16 cellular contexts compared by ENCODE assay signal in the genomic region with DNA sequence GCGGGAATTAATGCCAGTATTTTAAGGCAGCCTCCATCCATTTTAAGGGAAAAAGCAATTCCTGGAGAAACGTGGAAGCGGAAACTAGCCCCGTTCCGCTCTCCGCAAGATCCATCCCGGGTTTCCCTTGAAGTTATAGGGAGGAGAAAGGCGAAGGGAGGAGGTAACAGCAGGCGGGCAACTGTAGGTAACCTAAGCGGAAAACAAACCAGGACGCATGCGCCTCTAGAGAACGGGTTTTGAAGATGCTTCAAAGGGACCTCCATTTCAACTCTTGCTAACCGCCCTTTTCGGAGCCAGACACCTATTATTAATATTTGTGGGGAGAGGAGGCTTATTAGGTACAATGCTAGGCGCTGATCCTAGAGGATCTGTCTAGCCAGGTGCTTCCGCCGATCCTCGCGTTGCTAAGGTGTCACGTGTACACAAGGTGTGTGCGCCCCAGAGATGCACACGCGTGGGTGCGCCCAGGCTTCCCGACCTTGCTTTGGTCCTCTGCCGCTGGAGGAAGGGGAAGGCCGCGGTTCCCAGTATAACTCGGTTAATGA. TPM values are rescaled to one million over a fixed set of nuclear protein-coding genes. Genes with fewer than 3 reads are reported as not detected.
A peak's percentile ranks its signal among the peaks of the same experiment; 100 is the strongest.
DNase-seq lines count a peak whose midpoint lies in the region; ATAC-seq and TF ChIP-seq lines count a peak whose summit lies in the region.
"Had no signal": no experiment of that assay in that cellular context is flagged by ENCODE, and none has a peak within 500 bp of the region (broad histone marks: within the 10 kb centered on the region; RNA-seq: fewer than 3 reads in every experiment).

No MANE protein-coding gene starts in this region.

- peaks cover 34% of the 10 kb centered on the region for H3K27me3 ChIP-seq in gastroesophageal sphincter
- peaks cover 93% of the 10 kb centered on the region for H3K27me3 ChIP-seq in adrenal gland

- peak; percentile 25 for ATAC-seq in gastroesophageal sphincter
- no peak for ATAC-seq in GM21423 (IDR thresholded peaks at IDR 0.05; ENCODE audit: unreplicated experiment)
- ATAC-seq: activated T-helper 17 cell treated with anti-CD3 and anti-CD28 coated beads, Interleukin-2, amount 50 U/mL, for 72 hours had no signal

- H3K4me1 ChIP-seq in gastroesophageal sphincter: peaks cover 0 to 83% (median 12%) of the 10 kb centered on the region in 3 donors
- H3K4me1 ChIP-seq in adrenal gland (replicated peaks in 1 of 2): no peaks in the 10 kb centered on the region

- H3K27me3 Mint-ChIP-seq in neural crest cell (ENCODE audit: low read depth): peaks cover 99% of the 10 kb centered on the region

- TF ChIP-seq EP300 in gastroesophageal sphincter (IDR thresholded peaks at IDR 0.05): no peak

- H3K36me3 Mint-ChIP-seq in neural crest cell (ENCODE audit: low read depth): no peaks in the 10 kb centered on the region
- H3K36me3 Mint-ChIP-seq: brain had no signal

- H3K4me1 Mint-ChIP-seq in neural crest cell: no peaks in the 10 kb centered on the region
- H3K4me1 Mint-ChIP-seq: activated CD4-positive, alpha-beta T cell treated with anti-CD3 and anti-CD28 coated beads, Interleukin-2, amount 10 ng/mL, durations not matched to agents 24 days and 14 days had no signal

- TF ChIP-seq POLR2A in gastroesophageal sphincter (IDR thresholded peaks at IDR 0.05) (no peak), adrenal gland (IDR thresholded peaks at IDR 0.05) (no peak)

- peak overlapping the region; percentile 11 to 67 for H3K4me3 ChIP-seq in gastroesophageal sphincter
- no peak overlapping the region for H3K4me3 ChIP-seq in adrenal gland
- H3K4me3 ChIP-seq: tibial artery had no signal

- no peaks in the 10 kb centered on the region for H3K9me3 Mint-ChIP-seq in neural crest cell
- H3K9me3 Mint-ChIP-seq: activated CD4-positive, alpha-beta T cell treated with anti-CD3 and anti-CD28 coated beads, Interleukin-2, amount 10 ng/mL, durations not matched to agents 24 days and 14 days had no signal

- no peak overlapping the region for H3K4me3 Mint-ChIP-seq in neural crest cell
- H3K4me3 Mint-ChIP-seq: activated CD4-positive, alpha-beta T cell treated with anti-CD3 and anti-CD28 coated beads, Interleukin-2, amount 10 ng/mL, durations not matched to agents 24 days and 14 days; activated T-helper 17 cell treated with anti-CD3 and anti-CD28 coated beads, Interleukin-2, amount 50 U/mL, for 72 hours had no signal

- no peak overlapping the region for H3K27ac Mint-ChIP-seq in neural crest cell (ENCODE audit: unreplicated experiment)
- H3K27ac Mint-ChIP-seq: activated CD4-positive, alpha-beta T cell treated with anti-CD3 and anti-CD28 coated beads, Interleukin-2, amount 10 ng/mL, durations not matched to agents 24 days and 14 days; activated T-helper 17 cell treated with anti-CD3 and anti-CD28 coated beads, Interleukin-2, amount 50 U/mL, for 72 hours; brain had no signal

- peak overlapping the region; percentile 64 to 94 (median 92) for H3K27ac ChIP-seq in gastroesophageal sphincter
- H3K27ac ChIP-seq in adrenal gland: no peak overlapping the region
- H3K27ac ChIP-seq: KMS-11, neutrophil, tibial artery had no signal

- DNase-seq in GM13977 (ENCODE audit: low spot score): peak; percentile 27
- peak; percentile 66 for DNase-seq in NCI-H2171 (lab: John Stamatoyannopoulos, UW)
- peak; percentile 32 for DNase-seq in neural crest cell (ENCODE audit: low read depth, low spot score)
- DNase-seq in COLO829 (ENCODE audit: low spot score): no peak
- DNase-seq in kidney glomerular epithelial cell (lab: John Stamatoyannopoulos, UW): no peak
- no peak for DNase-seq in adrenal gland
- DNase-seq: activated CD4-positive, alpha-beta T cell treated with anti-CD3 and anti-CD28 coated beads, Interleukin-2, amount 10 ng/mL, durations not matched to agents 24 days and 14 days; kidney; T-helper 1 cell; tibial artery had no signal

- TF ChIP-seq CTCF in GM13977 (IDR thresholded peaks at IDR 0.05; ENCODE audit: extremely low read depth, insufficient read depth, missing control alignments) (no peak), gastroesophageal sphincter (IDR thresholded peaks at IDR 0.05) (no peak), neural crest cell (conservative IDR thresholded peaks at IDR 0.05) (no peak), adrenal gland (IDR thresholded peaks at IDR 0.05) (no peak)

- 14 to 58% methylated on average over 12 to 23 of the region's 30 CpGs for WGBS in gastroesophageal sphincter (ENCODE audit: low coverage in 1 of 2), 2 donors
- 2 to 22% (median 12%) methylated on average over 16 to 30 of the region's 30 CpGs for WGBS in adrenal gland, 4 donors

- in situ Hi-C loops in GM13977 (cut with MboI; ENCODE audit: low pct_unique_long_range_greater_than_20kb, low sequenced_read_pairs, unreplicated experiment): loop anchor here (25.0 kb wide), 2 partner anchors 288 to 937 kb away; a partner anchor contains a TSS

- intact Hi-C loops in adrenal gland (cut with DNase I): no loop called here

- H3K9me3 ChIP-seq in gastroesophageal sphincter: no peaks in the 10 kb centered on the region
- no peaks in the 10 kb centered on the region for H3K9me3 ChIP-seq in adrenal gland (replicated peaks in 1 of 3)
- H3K9me3 ChIP-seq: neutrophil, tibial artery had no signal

- H3K36me3 ChIP-seq in gastroesophageal sphincter: peaks cover 0 to 33% of the 10 kb centered on the region in 2 donors
- H3K36me3 ChIP-seq in adrenal gland (replicated peaks in 1 of 2): no peaks in the 10 kb centered on the region
- H3K36me3 ChIP-seq: neutrophil, tibial artery had no signal

RNA-seq across cellular contexts. Expression of a gene that starts 6.2 kb away (rescaled TPM):
- 10 to 100 TPM in 3 of 4 donors, 1 to 10 TPM in 1; 8.6 to 38.8 (median 28.0) TPM for total RNA-seq in gastroesophageal sphincter
- total RNA-seq in neural crest cell: not detected in 2 replicates
- under 1 TPM in 2 of 8 donors, not detected in 6; 0.17 to 0.27 TPM for total RNA-seq in adrenal gland
- polyA plus RNA-seq in adrenal gland: under 1 TPM in 1 of 3 donors, not detected in 2; 0.07 TPM
- total RNA-seq: activated CD4-positive, alpha-beta T cell treated with anti-CD3 and anti-CD28 coated beads, Interleukin-2, amount 10 ng/mL, durations not matched to agents 24 days and 14 days; activated T-helper 17 cell treated with anti-CD3 and anti-CD28 coated beads, Interleukin-2, amount 50 U/mL, for 72 hours; kidney had no signal

Comparison
In these comparisons a context has a peak if more than half of its experiments do, and no peak if none do; other contexts are left out.
1. DNase-seq: peak in GM13977 (single experiment), NCI-H2171 (single experiment) and neural crest cell (single experiment); none in COLO829 (single experiment), kidney glomerular epithelial cell (single experiment) and adrenal gland (0 of 7).
2. H3K27ac ChIP-seq: peak in gastroesophageal sphincter (4 of 4); none in adrenal gland (0 of 5).
3. H3K4me3 ChIP-seq: peak in gastroesophageal sphincter (2 of 2); none in adrenal gland (0 of 4).